Comparison of ENCODE assay signal across 12 cellular contexts in the genomic region with DNA sequence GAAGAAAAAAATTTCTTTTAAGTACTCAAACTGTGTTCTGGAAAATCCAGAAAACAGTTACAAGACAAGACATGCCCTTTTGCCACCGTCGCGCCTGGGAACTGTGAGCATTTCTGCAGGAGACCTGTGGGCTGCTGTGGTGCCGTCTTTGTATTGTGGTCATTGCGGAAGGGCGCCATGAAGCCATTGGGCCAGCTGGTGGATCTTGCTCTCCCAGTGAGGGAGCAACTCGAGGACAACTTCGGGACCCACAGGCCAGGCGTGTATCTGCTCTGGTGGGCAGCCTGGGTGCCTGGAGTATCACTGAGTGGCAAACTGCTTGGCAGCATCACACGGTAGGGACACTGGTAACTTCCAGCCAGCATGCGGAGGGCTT. TPM values are rescaled to one million over a fixed set of nuclear protein-coding genes. Genes with fewer than 3 reads are reported as not detected.
A peak's percentile ranks its signal among the peaks of the same experiment; 100 is the strongest.
DNase-seq lines count a peak whose midpoint lies in the region; ATAC-seq and TF ChIP-seq lines count a peak whose summit lies in the region.
"Had no signal": no experiment of that assay in that cellular context is flagged by ENCODE, and none has a peak within 500 bp of the region (broad histone marks: within the 10 kb centered on the region; RNA-seq: fewer than 3 reads in every experiment).

No MANE protein-coding gene starts in this region.

- peak overlapping the region; percentile 60 for H3K4me3 ChIP-seq in DOHH2 (ENCODE audit: low read length)
- H3K4me3 ChIP-seq in osteoblast (ENCODE audit: insufficient read depth, low read length): no peak overlapping the region
- H3K4me3 ChIP-seq: body of pancreas, thyroid gland had no signal

- H2AFZ ChIP-seq in osteoblast (ENCODE audit: low read length): no peak overlapping the region

- H3K27me3 Mint-ChIP-seq in central memory CD8-positive, alpha-beta T cell: no peaks in the 10 kb centered on the region

- H3F3A ChIP-seq in DOHH2 (ENCODE audit: control insufficient read depth, insufficient read depth): peaks cover 17% of the 10 kb centered on the region

- no peaks in the 10 kb centered on the region for H4K20me1 ChIP-seq in DOHH2 (ENCODE audit: control insufficient read depth, insufficient read depth, low read depth, low read length)
- no peaks in the 10 kb centered on the region for H4K20me1 ChIP-seq in osteoblast (ENCODE audit: insufficient read depth, low read length)

- H3K36me3 ChIP-seq in DOHH2 (ENCODE audit: control insufficient read depth, low read length) (no peaks in the 10 kb centered on the region), osteoblast (ENCODE audit: insufficient read depth, low read length) (no peaks in the 10 kb centered on the region)
- H3K36me3 ChIP-seq: thyroid gland had no signal

- no peaks in the 10 kb centered on the region for H3K9me3 Mint-ChIP-seq in central memory CD8-positive, alpha-beta T cell

- H3K4me1 Mint-ChIP-seq in central memory CD8-positive, alpha-beta T cell: peaks cover 37% of the 10 kb centered on the region

- TF ChIP-seq CTCF in DOHH2 (IDR thresholded peaks at IDR 0.05; ENCODE audit: low read depth, low read length, poor library complexity, severe bottlenecking): no peak
- no peak for TF ChIP-seq CTCF in osteoblast (IDR thresholded peaks at IDR 0.05; ENCODE audit: extremely low read depth, low read depth, low read length)

- H3K4me3 Mint-ChIP-seq in central memory CD8-positive, alpha-beta T cell: peak overlapping the region; percentile 79

- ATAC-seq in central memory CD8-positive, alpha-beta T cell (replicated peaks; ENCODE audit: extremely low read depth, poor library complexity, severe bottlenecking): no peak
- ATAC-seq in GM18520 (IDR thresholded peaks at IDR 0.05; ENCODE audit: unreplicated experiment) (no peak), HG02610 (IDR thresholded peaks at IDR 0.05; ENCODE audit: unreplicated experiment) (no peak)

- H3K36me3 Mint-ChIP-seq in central memory CD8-positive, alpha-beta T cell (ENCODE audit: insufficient read depth): peaks cover 9% of the 10 kb centered on the region

- H3K4me2 ChIP-seq in DOHH2 (ENCODE audit: low read length) (peak overlapping the region; percentile 57), osteoblast (ENCODE audit: insufficient read depth, low read length) (no peak overlapping the region)

- no peaks in the 10 kb centered on the region for H3K27me3 ChIP-seq in DOHH2 (ENCODE audit: control insufficient read depth, low read length)
- no peaks in the 10 kb centered on the region for H3K27me3 ChIP-seq in osteoblast (ENCODE audit: insufficient read depth, low read length)
- H3K27me3 ChIP-seq: body of pancreas, thyroid gland had no signal

- H3K79me2 ChIP-seq in DOHH2 (ENCODE audit: control insufficient read depth, low read length): no peaks in the 10 kb centered on the region
- peaks cover under 1% of the 10 kb centered on the region for H3K79me2 ChIP-seq in osteoblast (ENCODE audit: insufficient read depth, low read length)

- H3K27ac ChIP-seq in DOHH2 (ENCODE audit: low read depth, low read length) (no peak overlapping the region), osteoblast (ENCODE audit: low read depth, low read length) (no peak overlapping the region)
- H3K27ac ChIP-seq: epithelial cell of prostate had no signal

- H3K9me2 ChIP-seq in DOHH2 (replicated peaks; ENCODE audit: control insufficient read depth, low read length): no peaks in the 10 kb centered on the region

- H3K4me1 ChIP-seq in DOHH2 (ENCODE audit: control insufficient read depth, low read length): peaks cover 57% of the 10 kb centered on the region
- peaks cover 15% of the 10 kb centered on the region for H3K4me1 ChIP-seq in osteoblast (ENCODE audit: insufficient read depth, low read length)

- H3K9me3 ChIP-seq in DOHH2 (ENCODE audit: control insufficient read depth, insufficient read depth, low read length): no peaks in the 10 kb centered on the region
- H3K9me3 ChIP-seq in osteoblast (ENCODE audit: low read depth, low read length): no peaks in the 10 kb centered on the region
- H3K9me3 ChIP-seq: body of pancreas, thyroid gland had no signal

- H3K27ac Mint-ChIP-seq in central memory CD8-positive, alpha-beta T cell (ENCODE audit: low read depth): peak overlapping the region; percentile 87

- DNase-seq in MV-4-11 (lab: John Stamatoyannopoulos, UW) (peak; percentile 37), osteoblast (ENCODE audit: insufficient read length, low spot score, missing footprints) (peak; percentile 39), AG08395 (ENCODE audit: low spot score) (no peak)
- DNase-seq in central memory CD8-positive, alpha-beta T cell (ENCODE audit: low spot score in 2 of 2): no peak
- no peak for DNase-seq in stimulated activated naive CD4-positive, alpha-beta T cell treated with Interleukin-2 at 50 U/mL for 16 hours (lab: John Stamatoyannopoulos, UW)
- DNase-seq: NCI-H1694 treated with DMSO at 0.1 percent for 48 hours, thyroid gland had no signal

RNA-seq across cellular contexts. Expression of gene THEMIS2, which starts 3.8 kb away (rescaled TPM):
- 16.8 and 17.4 TPM in 2 replicates for total RNA-seq in osteoblast

RNA-seq across cellular contexts. Expression of gene PPP1R8, which starts 38.0 kb away (rescaled TPM):
- 29.7 and 34.2 TPM in 2 replicates for total RNA-seq in osteoblast

RNA-seq across cellular contexts. Expression of gene RPA2, which starts 45.8 kb away (rescaled TPM):
- 20.6 and 49.8 TPM in 2 replicates for total RNA-seq in osteoblast

Comparison
In these comparisons a context has a peak if more than half of its experiments do, and no peak if none do; other contexts are left out.
1. DNase-seq: peak in MV-4-11 (single experiment) and osteoblast (single experiment); none in central memory CD8-positive, alpha-beta T cell (0 of 2), AG08395 (single experiment) and stimulated activated naive CD4-positive, alpha-beta T cell treated with Interleukin-2 at 50 U/mL for 16 hours (single experiment).